In the genomic region with DNA sequence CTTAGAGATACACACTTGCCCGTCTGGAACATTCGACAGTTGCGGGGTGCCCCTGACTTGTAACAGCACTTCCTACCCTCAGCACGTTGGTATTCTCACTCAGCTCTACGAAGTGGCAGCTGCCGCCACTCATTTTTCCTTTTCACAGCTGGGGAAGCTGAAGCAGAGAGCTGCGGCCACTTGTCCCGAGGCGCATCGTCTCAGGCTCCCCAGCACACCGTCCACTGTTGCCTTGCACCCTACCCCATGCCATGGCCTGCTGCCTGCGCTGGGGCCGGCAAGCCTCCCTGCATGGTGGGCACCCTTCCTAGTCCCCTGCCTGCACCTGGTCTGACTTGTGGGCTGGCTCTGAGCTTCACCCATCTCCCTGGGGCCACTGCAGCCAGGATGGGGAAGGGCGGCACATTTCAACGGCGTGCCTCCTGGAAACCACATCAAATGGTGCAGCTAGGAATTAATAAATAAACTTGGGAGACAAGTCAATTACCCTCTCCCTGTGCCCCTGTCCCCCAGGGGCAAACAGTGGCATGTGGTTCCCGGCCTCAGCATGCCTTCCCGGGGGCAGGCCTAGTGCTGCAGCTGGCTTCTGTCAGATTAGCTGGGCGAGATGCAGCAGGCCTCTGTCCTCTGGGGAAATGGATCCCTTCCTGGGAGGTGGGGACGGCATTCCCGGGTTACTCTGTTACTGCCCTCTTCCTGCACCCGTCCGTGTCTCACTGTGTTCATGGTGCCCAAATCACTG, we compare ENCODE assay signal across 19 cellular contexts.
DNase-seq lines count a peak whose midpoint lies in the region; ATAC-seq and TF ChIP-seq lines count a peak whose summit lies in the region.
"Had no signal": no experiment of that assay in that cellular context is flagged by ENCODE, and none has a peak within 500 bp of the region (broad histone marks: within the 10 kb centered on the region; RNA-seq: fewer than 3 reads in every experiment).

No MANE protein-coding gene starts in this region.

- H3K27me3 Mint-ChIP-seq in Caco-2 (ENCODE audit: insufficient read depth, unreplicated experiment) (no peaks in the 10 kb centered on the region), osteocyte (ENCODE audit: unreplicated experiment) (no peaks in the 10 kb centered on the region)

- H3K4me3 ChIP-seq in Caco-2 (ENCODE audit: low read depth, low read length), result no peak overlapping the region
- H3K4me3 ChIP-seq: HAP-1, PC-9 had no signal

- peak overlapping the region; percentile 80 for H3K27ac Mint-ChIP-seq in Caco-2 (ENCODE audit: unreplicated experiment)
- no peak overlapping the region for H3K27ac Mint-ChIP-seq in osteocyte (ENCODE audit: unreplicated experiment)

- H3K4me3 Mint-ChIP-seq in Caco-2 (ENCODE audit: unreplicated experiment) (no peak overlapping the region), osteocyte (ENCODE audit: unreplicated experiment) (no peak overlapping the region)

- POLR2A ChIA-PET in Caco-2 (lab: Charles Lee), result no interaction called here

- peaks cover 14% of the 10 kb centered on the region for H3K4me1 Mint-ChIP-seq in Caco-2 (ENCODE audit: low read depth, unreplicated experiment)
- peaks cover 23% of the 10 kb centered on the region for H3K4me1 Mint-ChIP-seq in osteocyte (ENCODE audit: unreplicated experiment)

- H3K27me3 ChIP-seq in Caco-2 (replicated peaks; ENCODE audit: control insufficient read depth, insufficient read depth, low read length) (no peaks in the 10 kb centered on the region), foreskin keratinocyte (no peaks in the 10 kb centered on the region)

- DNase-seq in Caco-2, result peak in 1 of 2 experiments; percentile 50
- DNase-seq in RPMI7951 (ENCODE audit: low read depth), result peak; percentile 74
- peak; percentile 63 to 82 for DNase-seq in foreskin keratinocyte
- DNase-seq in renal cortical epithelial cell (ENCODE audit: low read depth), result peak; percentile 28
- no peak for DNase-seq in HPDE6-E6E7 (ENCODE audit: extremely low spot score)
- no peak for DNase-seq in osteocyte (ENCODE audit: extremely low spot score, unreplicated experiment)
- DNase-seq in stimulated activated naive CD8-positive, alpha-beta T cell treated with anti-CD3 and anti-CD28 coated beads, Interleukin-15, Interleukin-2, amounts not matched to agents 100 U/mL and 50 U/mL, for 24 hours, result no peak
- DNase-seq: activated CD4-positive, alpha-beta T cell treated with anti-CD3 and anti-CD28 coated beads for 48 hours; activated CD8-positive, alpha-beta memory T cell treated with anti-CD3 and anti-CD28 coated beads, Interleukin-2, amount 50 U/mL, for 4 hours; activated gamma-delta T cell; anterior cingulate cortex; effector memory CD4-positive, alpha-beta T cell; kidney glomerular epithelial cell; MV-4-11; NCI-H774; PC-9; stimulated activated naive CD4-positive, alpha-beta T cell treated with Interleukin-2 at 50 U/mL for 16 hours had no signal

- H3K36me3 ChIP-seq in Caco-2 (ENCODE audit: control insufficient read depth, insufficient read depth, low read length), result no peaks in the 10 kb centered on the region
- H3K36me3 ChIP-seq: HAP-1 had no signal

- TF ChIP-seq CTCF in Caco-2 (IDR thresholded peaks at IDR 0.05; ENCODE audit: insufficient read depth in 1 of 2, low read depth in 1 of 2, low read length in 1 of 2, severe bottlenecking in 1 of 2, unreplicated experiment in 1 of 2), result no peak
- TF ChIP-seq CTCF in foreskin keratinocyte (conservative IDR thresholded peaks at IDR 0.05), result no peak
- TF ChIP-seq CTCF in osteocyte (IDR thresholded peaks at IDR 0.05), result no peak

- no peak for TF ChIP-seq POLR2A in GM18505 (IDR thresholded peaks at IDR 0.05; ENCODE audit: borderline replicate concordance, extremely low read depth, insufficient read depth, insufficient read length)

- ATAC-seq in foreskin keratinocyte (peak; percentile 19), GM18505 (IDR thresholded peaks at IDR 0.05; ENCODE audit: unreplicated experiment) (no peak)
- no peak for ATAC-seq in stimulated activated naive CD8-positive, alpha-beta T cell treated with anti-CD3 and anti-CD28 coated beads, Interleukin-15, Interleukin-2, amounts not matched to agents 100 U/mL and 50 U/mL, for 24 hours

- CTCF ChIA-PET in Caco-2 (lab: Charles Lee), result interaction anchor here (0.9 to 1.3 kb wide), 2 partner anchors 118 to 372 kb away, joined by 3 to 5 read pairs; no protein-coding TSS in a partner anchor

- H3K4me1 ChIP-seq in Caco-2 (peaks cover 12% of the 10 kb centered on the region; the same call in 1 of the 2 replicates), foreskin keratinocyte (peaks cover 21% of the 10 kb centered on the region)
- H3K4me1 ChIP-seq: HAP-1 had no signal

- H3K36me3 Mint-ChIP-seq in Caco-2 (ENCODE audit: insufficient read depth, unreplicated experiment) (peaks cover 4% of the 10 kb centered on the region), osteocyte (ENCODE audit: unreplicated experiment) (no peaks in the 10 kb centered on the region)

- intact Hi-C loops in Caco-2 (cut with micrococcal nuclease; ENCODE audit: unreplicated experiment), result loop anchor here (10.0 kb wide), 1 partner anchor 278 kb away; no protein-coding TSS in a partner anchor

- no peaks in the 10 kb centered on the region for H3K9me3 ChIP-seq in Caco-2
- H3K9me3 ChIP-seq: HAP-1 had no signal

- H3K9me3 Mint-ChIP-seq in Caco-2 (ENCODE audit: unreplicated experiment) (no peaks in the 10 kb centered on the region), osteocyte (ENCODE audit: unreplicated experiment) (no peaks in the 10 kb centered on the region)

- no TSS peak for BruUV-seq in Caco-2 (replicated peaks; lab: Mats Ljungman, UMichigan)

- no peak overlapping the region for H3K27ac ChIP-seq in foreskin keratinocyte
- H3K27ac ChIP-seq: PC-9 had no signal

Comparison
In these comparisons a context has a peak if more than half of its experiments do, and no peak if none do; other contexts are left out.
1. DNase-seq: peak in RPMI7951 (single experiment), foreskin keratinocyte (2 of 2) and renal cortical epithelial cell (single experiment); none in HPDE6-E6E7 (single experiment), osteocyte (single experiment) and stimulated activated naive CD8-positive, alpha-beta T cell treated with anti-CD3 and anti-CD28 coated beads, Interleukin-15, Interleukin-2, amounts not matched to agents 100 U/mL and 50 U/mL, for 24 hours (single experiment).